ENCODE assay signal across 8 cellular contexts in genomic region chr12:55729592-55730446, GRCh38.
DNase-seq lines count a peak whose midpoint lies in the region; ATAC-seq and TF ChIP-seq lines count a peak whose summit lies in the region.

No MANE protein-coding gene starts in this region.

- TF ChIP-seq CTCF in WI38 (IDR thresholded peaks at IDR 0.05; ENCODE audit: low read depth, low read length) (no peak), choroid plexus epithelial cell (conservative IDR thresholded peaks at IDR 0.05; ENCODE audit: low read depth, low read length) (no peak)

- DNase-seq in AML-193 (lab: John Stamatoyannopoulos, UW) (peak; percentile 65 to 72), NCI-H2196 (lab: John Stamatoyannopoulos, UW; ENCODE audit: unreplicated experiment) (peak; percentile 90), choroid plexus epithelial cell (ENCODE audit: low read depth) (peak; percentile 71), kidney tubule cell (ENCODE audit: low spot score) (peak; percentile 95)
- peak; percentile 89 for DNase-seq in stimulated activated CD4-positive, alpha-beta T cell treated with anti-CD3 and anti-CD28 coated beads, Interleukin-15, amount 100 ng/mL, for 24 hours

- H3K4me3 ChIP-seq in WI38 (ENCODE audit: low read depth, low read length), result peak overlapping the region; percentile 95
- peak overlapping the region; percentile 92 for H3K4me3 ChIP-seq in choroid plexus epithelial cell (ENCODE audit: low read depth, low read length)

- ATAC-seq in GM18870 (IDR thresholded peaks at IDR 0.05; ENCODE audit: unreplicated experiment), result peak; percentile 38
- peak; percentile 42 for ATAC-seq in HG03097 (IDR thresholded peaks at IDR 0.05; ENCODE audit: low FRiP score, unreplicated experiment)

Comparison
In these comparisons a context has a peak if more than half of its experiments do, and no peak if none do; other contexts are left out.
1. Peak in every context shown above with its lines: DNase-seq, ATAC-seq and H3K4me3 ChIP-seq.